ENCODE assay signal across 20 cellular contexts in the genomic region with DNA sequence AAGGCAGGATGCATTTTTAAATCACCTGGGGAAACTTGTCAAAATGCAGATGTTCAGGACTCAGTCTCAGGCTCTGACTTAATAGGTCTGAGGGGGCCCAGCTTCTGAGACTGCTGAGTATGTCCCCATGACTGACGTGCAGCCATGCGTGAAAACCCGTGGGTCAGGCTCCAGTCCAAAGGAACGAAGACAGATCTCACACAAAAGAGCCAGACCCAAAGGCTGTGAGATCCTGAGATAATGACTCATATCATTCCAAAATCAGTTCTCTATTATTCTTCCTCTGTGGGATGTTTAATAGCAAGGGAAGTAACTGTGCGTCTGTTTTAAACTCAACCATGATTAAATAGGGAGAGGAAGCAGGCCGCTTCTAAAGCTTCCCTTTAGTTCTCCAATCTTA.
A peak's percentile ranks its signal among the peaks of the same experiment; 100 is the strongest.
DNase-seq lines count a peak whose midpoint lies in the region; TF ChIP-seq lines count a peak whose summit lies in the region.
"Had no signal": no experiment of that assay in that cellular context is flagged by ENCODE, and none has a peak within 500 bp of the region (broad histone marks: within the 10 kb centered on the region; RNA-seq: fewer than 3 reads in every experiment).

No MANE protein-coding gene starts in this region.

- H3K27me3 Mint-ChIP-seq in neural progenitor cell (ENCODE audit: insufficient read depth, low read depth) = peaks cover 11% of the 10 kb centered on the region

- H3K9ac ChIP-seq in neural progenitor cell = no peak overlapping the region

- H3F3A ChIP-seq in neural progenitor cell (ENCODE audit: low read depth) = peaks cover 5% of the 10 kb centered on the region

- DNase-seq in BE2C (peak; percentile 17), RPMI7951 (ENCODE audit: low read depth) (peak; percentile 87), epithelial cell of esophagus (ENCODE audit: low read depth) (peak; percentile 34), neural progenitor cell (ENCODE audit: low spot score) (peak; percentile 60), SHP77 (lab: John Stamatoyannopoulos, UW) (no peak), NCI-H446 treated with DMSO at 0.1 percent for 48 hours (lab: John Stamatoyannopoulos, UW) (no peak), COLO668 (lab: John Stamatoyannopoulos, UW; ENCODE audit: unreplicated experiment) (no peak)
- DNase-seq in effector CD8-positive, alpha-beta T cell (lab: John Stamatoyannopoulos, UW) = no peak
- DNase-seq: activated CD4-positive, alpha-beta T cell treated with anti-CD3 and anti-CD28 coated beads for 4 hours; activated naive CD4-positive, alpha-beta T cell treated with anti-CD3 and anti-CD28 coated beads, Interleukin-2, amount 10 ng/mL, durations not matched to agents 7 days and 5 days; erythroblast; HCEC 1CT; KG1; natural killer cell; NCI-H1436 treated with DMSO at 0.1 percent for 48 hours; NCI-H446; OCI-M1; T-helper 17 cell had no signal

- H3K27me3 ChIP-seq in BE2C (no peaks in the 10 kb centered on the region), neural progenitor cell (no peaks in the 10 kb centered on the region)
- H3K27me3 ChIP-seq: hepatocyte had no signal

- no peak for TF ChIP-seq CTCF in BE2C (IDR thresholded peaks at IDR 0.05; ENCODE audit: low read depth, low read length)
- no peak for TF ChIP-seq CTCF in epithelial cell of esophagus (IDR thresholded peaks at IDR 0.05; ENCODE audit: insufficient read depth, low read depth, low read length, missing control alignments)
- no peak for TF ChIP-seq CTCF in neural progenitor cell (IDR thresholded peaks at IDR 0.05)

- H3K36me3 ChIP-seq in BE2C (no peaks in the 10 kb centered on the region), neural progenitor cell (no peaks in the 10 kb centered on the region)

- H3K4me3 Mint-ChIP-seq in neural progenitor cell = peak overlapping the region; percentile 64
- H3K4me3 Mint-ChIP-seq: activated naive CD4-positive, alpha-beta T cell treated with anti-CD3 and anti-CD28 coated beads, Interleukin-2, amount 10 ng/mL, durations not matched to agents 7 days and 5 days; natural killer cell; stimulated activated memory B cell treated with anti-CD40 and anti-IgM and Interleukin-4, amounts not matched to agents 10 μg/mL and 1 μg/mL and 100 μg/mL, for 72 hours; T-helper 17 cell had no signal

- peak overlapping the region; percentile 24 for H3K4me2 ChIP-seq in neural progenitor cell
- H3K4me2 ChIP-seq: hepatocyte had no signal

- no peaks in the 10 kb centered on the region for H3K79me2 ChIP-seq in neural progenitor cell (ENCODE audit: low read depth)
- H3K79me2 ChIP-seq: hepatocyte had no signal

- peak overlapping the region; percentile 90 for H3K27ac Mint-ChIP-seq in neural progenitor cell
- H3K27ac Mint-ChIP-seq: activated naive CD4-positive, alpha-beta T cell treated with anti-CD3 and anti-CD28 coated beads, Interleukin-2, amount 10 ng/mL, durations not matched to agents 7 days and 5 days; natural killer cell; stimulated activated memory B cell treated with anti-CD40 and anti-IgM and Interleukin-4, amounts not matched to agents 10 μg/mL and 1 μg/mL and 100 μg/mL, for 72 hours; T-helper 17 cell had no signal

- peak overlapping the region; percentile 10 for H3K27ac ChIP-seq in neural progenitor cell
- H3K27ac ChIP-seq: hepatocyte had no signal

- H4K20me1 ChIP-seq in neural progenitor cell (ENCODE audit: low read depth) = no peaks in the 10 kb centered on the region

- peaks cover 46% of the 10 kb centered on the region for H3K4me1 Mint-ChIP-seq in neural progenitor cell
- H3K4me1 Mint-ChIP-seq: activated naive CD4-positive, alpha-beta T cell treated with anti-CD3 and anti-CD28 coated beads, Interleukin-2, amount 10 ng/mL, durations not matched to agents 7 days and 5 days; natural killer cell; T-helper 17 cell had no signal

- H3K36me3 Mint-ChIP-seq in neural progenitor cell = peaks cover 5% of the 10 kb centered on the region
- H3K36me3 Mint-ChIP-seq: activated naive CD4-positive, alpha-beta T cell treated with anti-CD3 and anti-CD28 coated beads, Interleukin-2, amount 10 ng/mL, durations not matched to agents 7 days and 5 days; natural killer cell; stimulated activated memory B cell treated with anti-CD40 and anti-IgM and Interleukin-4, amounts not matched to agents 10 μg/mL and 1 μg/mL and 100 μg/mL, for 72 hours had no signal

- H3K9me3 ChIP-seq in BE2C = no peaks in the 10 kb centered on the region
- H3K9me3 ChIP-seq in neural progenitor cell (ENCODE audit: low read depth) = no peaks in the 10 kb centered on the region

- H3K4me3 ChIP-seq in BE2C (ENCODE audit: low read depth, low read length) (no peak overlapping the region), epithelial cell of esophagus (ENCODE audit: low read length) (no peak overlapping the region), neural progenitor cell (no peak overlapping the region)
- H3K4me3 ChIP-seq: hepatocyte had no signal

- peaks cover 13% of the 10 kb centered on the region for H3K9me3 Mint-ChIP-seq in neural progenitor cell
- H3K9me3 Mint-ChIP-seq: activated naive CD4-positive, alpha-beta T cell treated with anti-CD3 and anti-CD28 coated beads, Interleukin-2, amount 10 ng/mL, durations not matched to agents 7 days and 5 days; natural killer cell had no signal

- no peak overlapping the region for H2AFZ ChIP-seq in neural progenitor cell (replicated peaks)
- H2AFZ ChIP-seq: hepatocyte had no signal

- no peaks in the 10 kb centered on the region for H3K4me1 ChIP-seq in BE2C
- H3K4me1 ChIP-seq in neural progenitor cell = peaks cover 30% of the 10 kb centered on the region

Comparison
In these comparisons a context has a peak if more than half of its experiments do, and no peak if none do; other contexts are left out.
1. DNase-seq: peak in BE2C (single experiment), RPMI7951 (single experiment), epithelial cell of esophagus (single experiment) and neural progenitor cell (single experiment); none in SHP77 (0 of 2), NCI-H446 treated with DMSO at 0.1 percent for 48 hours (single experiment), COLO668 (single experiment) and effector CD8-positive, alpha-beta T cell (single experiment).